In genomic region chr1:209741889-209742288, GRCh38 we compare ENCODE assay signal across 21 cellular contexts. TPM values are rescaled to one million over a fixed set of nuclear protein-coding genes. Genes with fewer than 3 reads are reported as not detected.
DNase-seq lines count a peak whose midpoint lies in the region; ATAC-seq, FAIRE-seq and TF ChIP-seq lines count a peak whose summit lies in the region.
"Had no signal": no experiment of that assay in that cellular context is flagged by ENCODE, and none has a peak within 500 bp of the region (broad histone marks: within the 10 kb centered on the region; RNA-seq: fewer than 3 reads in every experiment).

No MANE protein-coding gene starts in this region.

- no peaks in the 10 kb centered on the region for H3K9me2 ChIP-seq in PC-9 (ENCODE audit: insufficient read depth)

- H4K20me1 ChIP-seq in PC-9 (ENCODE audit: insufficient read depth) = no peaks in the 10 kb centered on the region
- H4K20me1 ChIP-seq: BLaER1 treated with 17β-estradiol and CSF1 and Interleukin-3, amounts not matched to agents 10 nM and 100 nM had no signal

- H3K27ac ChIP-seq in gastroesophageal sphincter = peak overlapping the region in 3 of 4 donors; percentile 56 to 63 (median 58)
- peak overlapping the region; percentile 20 to 40 (median 24) for H3K27ac ChIP-seq in sigmoid colon
- H3K27ac ChIP-seq in PC-9 = no peak overlapping the region
- H3K27ac ChIP-seq: BLaER1 treated with 17β-estradiol and CSF1 and Interleukin-3, amounts not matched to agents 10 nM and 100 nM; HL-60 had no signal

- ATAC-seq in activated T-helper 17 cell treated with anti-CD3 and anti-CD28 coated beads, Interleukin-2, amount 50 U/mL, for 72 hours (replicated peaks) = no peak
- no peak for ATAC-seq in gastroesophageal sphincter
- ATAC-seq in mucosa of descending colon = no peak
- ATAC-seq: PC-3, WTC11 had no signal

- H3K4me1 ChIP-seq in gastroesophageal sphincter = peaks cover 0 to 21% (median 0%) of the 10 kb centered on the region in 3 donors
- peaks cover 0 to 15% (median 10%) of the 10 kb centered on the region in 4 donors for H3K4me1 ChIP-seq in sigmoid colon
- H3K4me1 ChIP-seq in mucosa of descending colon (ENCODE audit: low read depth) = no peaks in the 10 kb centered on the region
- H3K4me1 ChIP-seq in PC-9 (replicated peaks; ENCODE audit: insufficient read depth) = no peaks in the 10 kb centered on the region
- H3K4me1 ChIP-seq: HAP-1 had no signal

- CTCF ChIA-PET in PC-9 (lab: Charles Lee) = no interaction called here

- no peak overlapping the region for H3K4me2 ChIP-seq in PC-9

- H3K9me3 ChIP-seq in gastroesophageal sphincter = no peaks in the 10 kb centered on the region
- no peaks in the 10 kb centered on the region for H3K9me3 ChIP-seq in sigmoid colon
- H3K9me3 ChIP-seq in mucosa of descending colon = no peaks in the 10 kb centered on the region
- H3K9me3 ChIP-seq in PC-9 (ENCODE audit: insufficient read depth, low read depth) = no peaks in the 10 kb centered on the region
- H3K9me3 ChIP-seq: BLaER1 treated with 17β-estradiol and CSF1 and Interleukin-3, amounts not matched to agents 10 nM and 100 nM; HAP-1 had no signal

- H3K27me3 Mint-ChIP-seq in activated T-helper 17 cell treated with anti-CD3 and anti-CD28 coated beads, Interleukin-2, amount 50 U/mL, for 72 hours = no peaks in the 10 kb centered on the region
- H3K27me3 Mint-ChIP-seq: memory B cell had no signal

- H3K4me3 ChIP-seq in gastroesophageal sphincter = no peak overlapping the region
- H3K4me3 ChIP-seq in sigmoid colon = peak overlapping the region in 1 of 4 donors; percentile 4
- H3K4me3 ChIP-seq in mucosa of descending colon = no peak overlapping the region
- no peak overlapping the region for H3K4me3 ChIP-seq in PC-9
- H3K4me3 ChIP-seq: BLaER1 treated with 17β-estradiol and CSF1 and Interleukin-3, amounts not matched to agents 10 nM and 100 nM; HAP-1 had no signal

- TF ChIP-seq POLR2A in gastroesophageal sphincter (IDR thresholded peaks at IDR 0.05) (no peak), sigmoid colon (IDR thresholded peaks at IDR 0.05) (no peak)

- no peak overlapping the region for H2AFZ ChIP-seq in PC-9

- H3K27me3 ChIP-seq in gastroesophageal sphincter = no peaks in the 10 kb centered on the region
- no peaks in the 10 kb centered on the region for H3K27me3 ChIP-seq in sigmoid colon
- H3K27me3 ChIP-seq in PC-9 (ENCODE audit: insufficient read depth, low read depth) = no peaks in the 10 kb centered on the region
- H3K27me3 ChIP-seq: BLaER1 treated with 17β-estradiol and CSF1 and Interleukin-3, amounts not matched to agents 10 nM and 100 nM had no signal

- peaks cover 27% of the 10 kb centered on the region for H3K4me1 Mint-ChIP-seq in activated T-helper 17 cell treated with anti-CD3 and anti-CD28 coated beads, Interleukin-2, amount 50 U/mL, for 72 hours
- H3K4me1 Mint-ChIP-seq: WTC11 had no signal

- H3K36me3 ChIP-seq in gastroesophageal sphincter (no peaks in the 10 kb centered on the region), sigmoid colon (no peaks in the 10 kb centered on the region), mucosa of descending colon (ENCODE audit: low read depth) (no peaks in the 10 kb centered on the region), PC-9 (ENCODE audit: low read depth) (no peaks in the 10 kb centered on the region)
- H3K36me3 ChIP-seq: BLaER1 treated with 17β-estradiol and CSF1 and Interleukin-3, amounts not matched to agents 10 nM and 100 nM; HAP-1 had no signal

- POLR2A ChIA-PET in PC-9 (lab: Charles Lee; ENCODE audit: unreplicated experiment) = no interaction called here

- TF ChIP-seq CTCF in gastroesophageal sphincter (IDR thresholded peaks at IDR 0.05) (no peak), sigmoid colon (IDR thresholded peaks at IDR 0.05) (no peak), mucosa of descending colon (IDR thresholded peaks at IDR 0.05) (no peak), PC-9 (conservative IDR thresholded peaks at IDR 0.05) (no peak)

- no TSS peak for BruUV-seq in PC-9 (replicated peaks; lab: Mats Ljungman, UMichigan)

- WGBS in gastroesophageal sphincter (ENCODE audit: low coverage in 1 of 2), 2 donors = 57 to 58% methylated on average over 1 to 2 of the region's 2 CpGs
- WGBS in sigmoid colon, 2 donors = 84 to 90% methylated on average over 2 of the region's 2 CpGs

- DNase-seq in GM18507 (ENCODE audit: extremely low spot score, insufficient read length, low read depth) = no peak
- no peak for DNase-seq in sigmoid colon
- no peak for DNase-seq in NCI-H1092 treated with DMSO at 0.1 percent for 48 hours (lab: John Stamatoyannopoulos, UW)
- DNase-seq in mucosa of descending colon = no peak
- no peak for DNase-seq in PC-9
- DNase-seq: activated CD8-positive, alpha-beta memory T cell treated with anti-CD3 and anti-CD28 coated beads, Interleukin-2, amount 50 U/mL, for 4 hours; aorta; DMS79 treated with DMSO at 0.1 percent for 48 hours; Kasumi-1; NCI-H526; PC-3; SW 1271 had no signal

- peak; percentile 9 for FAIRE-seq in GM18507 (lab: Jason Lieb, UNC)
- FAIRE-seq: small intestine had no signal

- no peak for TF ChIP-seq EP300 in gastroesophageal sphincter (IDR thresholded peaks at IDR 0.05)
- no peak for TF ChIP-seq EP300 in sigmoid colon (IDR thresholded peaks at IDR 0.05)

- H3K79me2 ChIP-seq in PC-9 (ENCODE audit: low read depth) = no peaks in the 10 kb centered on the region

- 0 out of 2 replicates have a peak, but pooled peaks cover under 1% of the 10 kb centered on the region for H3F3A ChIP-seq in PC-9 (ENCODE audit: insufficient read depth, low read depth)

- no peaks in the 10 kb centered on the region for H3K36me3 Mint-ChIP-seq in activated T-helper 17 cell treated with anti-CD3 and anti-CD28 coated beads, Interleukin-2, amount 50 U/mL, for 72 hours (ENCODE audit: low read depth)
- H3K36me3 Mint-ChIP-seq: memory B cell, WTC11 had no signal

- peaks cover 3% of the 10 kb centered on the region for H3K9me3 Mint-ChIP-seq in activated T-helper 17 cell treated with anti-CD3 and anti-CD28 coated beads, Interleukin-2, amount 50 U/mL, for 72 hours
- H3K9me3 Mint-ChIP-seq: memory B cell, WTC11 had no signal

- peak overlapping the region; percentile 62 for H3K4me3 Mint-ChIP-seq in activated T-helper 17 cell treated with anti-CD3 and anti-CD28 coated beads, Interleukin-2, amount 50 U/mL, for 72 hours
- H3K4me3 Mint-ChIP-seq: memory B cell, WTC11 had no signal

- intact Hi-C loops in sigmoid colon (cut with DNase I) = no loop called here
- intact Hi-C loops in mucosa of descending colon (cut with DNase I, micrococcal nuclease) = no loop called here
- intact Hi-C loops in PC-9 (cut with micrococcal nuclease; ENCODE audit: unreplicated experiment) = no loop called here

- H3K27ac Mint-ChIP-seq in activated T-helper 17 cell treated with anti-CD3 and anti-CD28 coated beads, Interleukin-2, amount 50 U/mL, for 72 hours = peak overlapping the region; percentile 73
- H3K27ac Mint-ChIP-seq: WTC11 had no signal

RNA-seq across cellular contexts. Expression of gene TRAF3IP3, which starts 14.0 kb away (rescaled TPM):
- total RNA-seq in activated T-helper 17 cell treated with anti-CD3 and anti-CD28 coated beads, Interleukin-2, amount 50 U/mL, for 72 hours = 100 to 1,000 TPM; 175 to 184 TPM
- total RNA-seq in gastroesophageal sphincter = 1 to 10 TPM in 3 of 4 donors, under 1 TPM in 1; 0.77 to 5.7 (median 3.5) TPM
- 1 to 10 TPM; 1.1 to 2.7 (median 1.4) TPM for total RNA-seq in sigmoid colon
- polyA plus RNA-seq in sigmoid colon = 10 to 100 TPM in 1 of 3 donors, 1 to 10 TPM in 2; 1.2 to 43.7 (median 1.8) TPM
- total RNA-seq in mucosa of descending colon = 1 to 10 TPM; 4.7 to 7.7 (median 6.4) TPM
- total RNA-seq in PC-9 (2021) = not detected in 2 replicates
- total RNA-seq: fibroblast of villous mesenchyme, PC-3 had no signal

RNA-seq across cellular contexts. Expression of gene HSD11B1, which starts 37.2 kb away (rescaled TPM):
- total RNA-seq in activated T-helper 17 cell treated with anti-CD3 and anti-CD28 coated beads, Interleukin-2, amount 50 U/mL, for 72 hours = 1 to 10 TPM; 2.4 to 9.7 TPM
- 10 to 100 TPM in 2 of 4 donors, 1 to 10 TPM in 2; 5.0 to 17.8 (median 8.9) TPM for total RNA-seq in gastroesophageal sphincter
- 10 to 100 TPM in 1 of 4 donors, 1 to 10 TPM in 3; 2.0 to 10.0 (median 3.7) TPM for total RNA-seq in sigmoid colon
- 1 to 10 TPM in 2 of 3 donors, not detected in 1; 2.2 to 2.4 TPM for polyA plus RNA-seq in sigmoid colon
- total RNA-seq in mucosa of descending colon = 1 to 10 TPM in 2 of 3 donors, not detected in 1; 2.8 to 5.7 TPM
- total RNA-seq in PC-9 (2021) = not detected in 2 replicates
- total RNA-seq: PC-3, WTC11 had no signal

RNA-seq across cellular contexts. Expression of gene C1orf74, which starts 42.5 kb away (rescaled TPM):
- 1 to 10 TPM; 2.5 to 3.8 TPM for total RNA-seq in activated T-helper 17 cell treated with anti-CD3 and anti-CD28 coated beads, Interleukin-2, amount 50 U/mL, for 72 hours
- total RNA-seq in gastroesophageal sphincter (1 to 10 TPM in 1 of 4 donors, under 1 TPM in 3; 0.64 to 1.3 (median 0.87) TPM), sigmoid colon (1 to 10 TPM in 1 of 4 donors, under 1 TPM in 3; 0.28 to 1.4 (median 0.60) TPM), mucosa of descending colon (1 to 10 TPM; 1.9 to 3.4 (median 2.7) TPM), PC-9 (2021) (4.1 and 5.0 TPM in 2 replicates)
- polyA plus RNA-seq in sigmoid colon = 1 to 10 TPM; 1.2 to 1.8 (median 1.4) TPM

Comparison
In these comparisons a context has a peak if more than half of its experiments do, and no peak if none do; other contexts are left out.
1. RNA of gene TRAF3IP3, which starts 14.0 kb away (total RNA-seq): 175 to 184 TPM in activated T-helper 17 cell treated with anti-CD3 and anti-CD28 coated beads, Interleukin-2, amount 50 U/mL, for 72 hours; 4.7 to 7.7 TPM in mucosa of descending colon, 0.77 to 5.7 TPM in gastroesophageal sphincter, 1.1 to 2.7 TPM in sigmoid colon and not detected in PC-9; every median in the first group is over 10 times any median in the second.